ENCODE assay signal across 7 cellular contexts in the genomic region with DNA sequence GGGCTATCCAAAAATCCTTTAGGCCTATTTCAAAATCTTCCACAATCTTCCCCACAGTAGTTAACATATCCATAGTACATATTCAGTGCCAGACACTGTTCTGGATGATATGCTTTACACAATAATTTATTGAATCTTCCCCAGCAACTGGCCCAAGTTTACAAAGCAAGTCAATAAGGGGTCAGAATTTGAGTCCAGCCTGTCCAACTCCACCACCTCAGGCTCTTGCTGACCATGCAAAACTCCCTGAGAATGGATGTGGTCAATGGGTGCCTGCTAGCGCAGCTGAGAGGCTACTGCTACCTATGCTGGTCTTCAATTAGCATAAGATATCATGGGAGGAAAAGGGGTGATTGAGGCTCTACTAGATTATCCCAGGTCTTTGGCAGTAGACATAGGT.
"Had no signal": no experiment of that assay in that cellular context is flagged by ENCODE, and none has a peak within 500 bp of the region (broad histone marks: within the 10 kb centered on the region; RNA-seq: fewer than 3 reads in every experiment).

No MANE protein-coding gene starts in this region.

- H3K4me2 ChIP-seq: GM23338 had no signal

- DNase-seq: H9, HCEC 1CT, KBM-7 had no signal

- FAIRE-seq: H1, H54, HTR-8/SVneo had no signal

- H3K4me3 ChIP-seq: GM23338 had no signal

- H2AFZ ChIP-seq: GM23338 had no signal
